In genomic region chr2:35820404-35820803, GRCh38 we compare ENCODE assay signal across 21 cellular contexts.
DNase-seq lines count a peak whose midpoint lies in the region; ATAC-seq, FAIRE-seq and TF ChIP-seq lines count a peak whose summit lies in the region.
"Had no signal": no experiment of that assay in that cellular context is flagged by ENCODE, and none has a peak within 500 bp of the region (broad histone marks: within the 10 kb centered on the region; RNA-seq: fewer than 3 reads in every experiment).

No MANE protein-coding gene starts in this region.

- H3K9me3 ChIP-seq in A549: no peaks in the 10 kb centered on the region
- H3K9me3 ChIP-seq: BE2C; BLaER1 treated with 17β-estradiol and CSF1 and Interleukin-3, amounts not matched to agents 10 nM and 100 nM; HAP-1 had no signal

- CTCF ChIA-PET in A549 (lab: Yijun Ruan, JAX): no interaction called here

- 45% methylated on average over 2 of the region's 2 CpGs for WGBS in A549 (ENCODE audit: missing lambda C conversion rate)

- H3K4me1 ChIP-seq in A549: no peaks in the 10 kb centered on the region
- H3K4me1 ChIP-seq: BE2C; BLaER1 treated with 17β-estradiol and CSF1 and Interleukin-3, amounts not matched to agents 10 nM and 100 nM; HAP-1 had no signal

- H3K4me3 ChIP-seq in A549: no peak overlapping the region
- H3K4me3 ChIP-seq: BLaER1 treated with 17β-estradiol and CSF1 and Interleukin-3, amounts not matched to agents 10 nM and 100 nM; GM23248; HAP-1 had no signal

- no peak for TF ChIP-seq RAD21 in A549 (conservative IDR thresholded peaks at IDR 0.05 in 1 of 2, IDR thresholded peaks at IDR 0.05 in 1 of 2)

- no peak for ATAC-seq in A549

- FAIRE-seq in A549 (lab: Jason Lieb, UNC): peak; percentile 73
- FAIRE-seq: D721Med, GM12892 had no signal

- no peak overlapping the region for H3K4me2 ChIP-seq in A549
- H3K4me2 ChIP-seq: BLaER1 treated with 17β-estradiol and CSF1 and Interleukin-3, amounts not matched to agents 10 nM and 100 nM had no signal

- H3K27ac ChIP-seq in A549: no peak overlapping the region
- H3K27ac ChIP-seq: 22Rv1; BLaER1 treated with 17β-estradiol and CSF1 and Interleukin-3, amounts not matched to agents 10 nM and 100 nM; GM23248 had no signal

- no peak for TF ChIP-seq POLR2A in A549 (IDR thresholded peaks at IDR 0.05; ENCODE audit: low read length)

- POLR2A ChIA-PET in A549 (lab: Yijun Ruan, JAX): no interaction called here

- no peak for DNase-seq in A549 (ENCODE audit: low read depth in 1 of 2, low spot score in 1 of 2)
- DNase-seq in NCI-H460 (ENCODE audit: extremely low read depth, low read depth): peak; percentile 5
- DNase-seq in left kidney (ENCODE audit: low read depth, low spot score): peak; percentile 51
- DNase-seq in DMS153 (lab: John Stamatoyannopoulos, UW): no peak
- no peak for DNase-seq in NAMALWA (ENCODE audit: low spot score)
- no peak for DNase-seq in NCI-H345 (lab: John Stamatoyannopoulos, UW)
- DNase-seq: ACHN; AML-193; BE2C; CD4-positive, alpha-beta T cell; CD8-positive, alpha-beta memory T cell; DMS 273 treated with DMSO at 0.1 percent for 48 hours; DMS53; DMS79 treated with DMSO at 0.1 percent for 48 hours; GM23248; HFFc6 had no signal

- TF ChIP-seq CTCF in A549 (IDR thresholded peaks at IDR 0.05): no peak

- TF ChIP-seq EP300 in A549 (IDR thresholded peaks at IDR 0.05): no peak

TF ChIP-seq in A549, 52 proteins besides CTCF, POLR2A, EP300 and RAD21:
- no peak for TF ChIP-seq FOSL2 (IDR thresholded peaks at IDR 0.05)
- TF ChIP-seq FOSL2 (CRISPR knock-in tag; IDR thresholded peaks at IDR 0.05): no peak
- no peak for TF ChIP-seq CHD4 (IDR thresholded peaks at IDR 0.05; ENCODE audit: borderline replicate concordance)
- no peak for TF ChIP-seq RARB (CRISPR knock-in tag; IDR thresholded peaks at IDR 0.05)
- no peak for TF ChIP-seq JUN (IDR thresholded peaks at IDR 0.05)
- no peak for TF ChIP-seq MYC (IDR thresholded peaks at IDR 0.05; ENCODE audit: borderline replicate concordance, low read length)
- TF ChIP-seq E2F6 (IDR thresholded peaks at IDR 0.05; ENCODE audit: borderline replicate concordance, low read depth): no peak
- TF ChIP-seq GATA3 (IDR thresholded peaks at IDR 0.05; ENCODE audit: borderline replicate concordance): no peak
- no peak for TF ChIP-seq CBX2 (IDR thresholded peaks at IDR 0.05; ENCODE audit: borderline replicate concordance, low read depth)
- no peak for TF ChIP-seq TFCP2L1 (CRISPR knock-in tag; IDR thresholded peaks at IDR 0.05)
- TF ChIP-seq USF2 (IDR thresholded peaks at IDR 0.05): no peak
- no peak for TF ChIP-seq CEBPB (IDR thresholded peaks at IDR 0.05)
- TF ChIP-seq HDAC2 (IDR thresholded peaks at IDR 0.05): no peak
TF ChIP-seq in A549: peak in this region for 0.

Comparison
In these comparisons a context has a peak if more than half of its experiments do, and no peak if none do; other contexts are left out.
1. DNase-seq: peak in NCI-H460 (single experiment) and left kidney (single experiment); none in A549 (0 of 2), DMS153 (single experiment), NAMALWA (single experiment) and NCI-H345 (single experiment).